17 cellular contexts compared by ENCODE assay signal in genomic region chr4:95638920-95639501, GRCh38.
DNase-seq lines count a peak whose midpoint lies in the region; ATAC-seq and TF ChIP-seq lines count a peak whose summit lies in the region.
"Had no signal": no experiment of that assay in that cellular context is flagged by ENCODE, and none has a peak within 500 bp of the region (broad histone marks: within the 10 kb centered on the region; RNA-seq: fewer than 3 reads in every experiment).

No MANE protein-coding gene starts in this region.

- no peak overlapping the region for H3K27ac Mint-ChIP-seq in activated CD8-positive, alpha-beta memory T cell treated with anti-CD3 and anti-CD28 coated beads, Interleukin-2, amount 10 ng/mL, durations not matched to agents 7 days and 5 days
- H3K27ac Mint-ChIP-seq: activated naive CD4-positive, alpha-beta T cell treated with anti-CD3 and anti-CD28 coated beads, Interleukin-2, amount 10 ng/mL, durations not matched to agents 7 days and 5 days; CD4-positive, alpha-beta memory T cell; memory B cell had no signal

- no peaks in the 10 kb centered on the region for H3K4me1 ChIP-seq in gastroesophageal sphincter
- H3K4me1 ChIP-seq: foreskin keratinocyte had no signal

- no peak overlapping the region for H3K4me3 Mint-ChIP-seq in activated CD8-positive, alpha-beta memory T cell treated with anti-CD3 and anti-CD28 coated beads, Interleukin-2, amount 10 ng/mL, durations not matched to agents 7 days and 5 days
- H3K4me3 Mint-ChIP-seq: activated naive CD4-positive, alpha-beta T cell treated with anti-CD3 and anti-CD28 coated beads, Interleukin-2, amount 10 ng/mL, durations not matched to agents 7 days and 5 days; CD4-positive, alpha-beta memory T cell; memory B cell had no signal

- no peak overlapping the region for H3K27ac ChIP-seq in gastroesophageal sphincter
- H3K27ac ChIP-seq: cardiac muscle cell, foreskin keratinocyte, ovary had no signal

- H3K27me3 Mint-ChIP-seq in activated CD8-positive, alpha-beta memory T cell treated with anti-CD3 and anti-CD28 coated beads, Interleukin-2, amount 10 ng/mL, durations not matched to agents 7 days and 5 days, result no peaks in the 10 kb centered on the region
- H3K27me3 Mint-ChIP-seq: activated naive CD4-positive, alpha-beta T cell treated with anti-CD3 and anti-CD28 coated beads, Interleukin-2, amount 10 ng/mL, durations not matched to agents 7 days and 5 days; CD4-positive, alpha-beta memory T cell; memory B cell had no signal

- CTCF ChIA-PET in activated CD8-positive, alpha-beta memory T cell treated with anti-CD3 and anti-CD28 coated beads, Interleukin-2, amount 10 ng/mL, durations not matched to agents 7 days and 5 days (lab: Charles Lee), result no interaction called here

- H3K9me3 Mint-ChIP-seq in activated CD8-positive, alpha-beta memory T cell treated with anti-CD3 and anti-CD28 coated beads, Interleukin-2, amount 10 ng/mL, durations not matched to agents 7 days and 5 days (ENCODE audit: low read depth), result peaks cover 2% of the 10 kb centered on the region
- H3K9me3 Mint-ChIP-seq: activated naive CD4-positive, alpha-beta T cell treated with anti-CD3 and anti-CD28 coated beads, Interleukin-2, amount 10 ng/mL, durations not matched to agents 7 days and 5 days had no signal

- peak; percentile 23 for ATAC-seq in activated CD8-positive, alpha-beta memory T cell treated with anti-CD3 and anti-CD28 coated beads, Interleukin-2, amount 10 ng/mL, durations not matched to agents 7 days and 5 days
- ATAC-seq in gastroesophageal sphincter (peak; percentile 77), HG03378 (IDR thresholded peaks at IDR 0.05; ENCODE audit: unreplicated experiment) (no peak), HG03432 (IDR thresholded peaks at IDR 0.05; ENCODE audit: unreplicated experiment) (no peak)
- ATAC-seq: foreskin keratinocyte, PC-3 had no signal

- H3K36me3 Mint-ChIP-seq in activated CD8-positive, alpha-beta memory T cell treated with anti-CD3 and anti-CD28 coated beads, Interleukin-2, amount 10 ng/mL, durations not matched to agents 7 days and 5 days, result no peaks in the 10 kb centered on the region
- H3K36me3 Mint-ChIP-seq: activated naive CD4-positive, alpha-beta T cell treated with anti-CD3 and anti-CD28 coated beads, Interleukin-2, amount 10 ng/mL, durations not matched to agents 7 days and 5 days; CD4-positive, alpha-beta memory T cell; memory B cell had no signal

- TF ChIP-seq CTCF in gastroesophageal sphincter (IDR thresholded peaks at IDR 0.05), result no peak

- no peak overlapping the region for H3K4me3 ChIP-seq in gastroesophageal sphincter
- H3K4me3 ChIP-seq: cardiac muscle cell, ovary had no signal

- DNase-seq in activated CD8-positive, alpha-beta memory T cell treated with anti-CD3 and anti-CD28 coated beads, Interleukin-2, amount 10 ng/mL, durations not matched to agents 7 days and 5 days, result no peak
- no peak for DNase-seq in activated CD8-positive, alpha-beta memory T cell treated with anti-CD3 and anti-CD28 coated beads, Interleukin-2, amount 50 U/mL, for 4 hours
- DNase-seq in SK-N-DZ (ENCODE audit: low spot score), result peak; percentile 78
- DNase-seq in retina, result peak; percentile 25
- DNase-seq in NCI-H2171 treated with DMSO at 0.1 percent for 48 hours (lab: John Stamatoyannopoulos, UW), result no peak
- DNase-seq: activated naive CD4-positive, alpha-beta T cell treated with anti-CD3 and anti-CD28 coated beads, Interleukin-2, amount 10 ng/mL, durations not matched to agents 7 days and 5 days; CD4-positive, alpha-beta memory T cell; NCI-H1105; ovary; PC-3; stimulated activated CD4-positive, alpha-beta T cell treated with anti-CD3 and anti-CD28 coated beads, Interleukin-12 subunit alpha, Interleukin-12 subunit beta, amount 100 ng/mL, for 4 hours had no signal

- TF ChIP-seq EP300 in gastroesophageal sphincter (IDR thresholded peaks at IDR 0.05), result no peak

- no peaks in the 10 kb centered on the region for H3K36me3 ChIP-seq in gastroesophageal sphincter
- H3K36me3 ChIP-seq: cardiac muscle cell, ovary had no signal

- H3K27me3 ChIP-seq in gastroesophageal sphincter, result no peaks in the 10 kb centered on the region
- H3K27me3 ChIP-seq: cardiac muscle cell, ovary had no signal

- WGBS in gastroesophageal sphincter (ENCODE audit: low coverage in 1 of 2), 2 donors, result 52 to 70% methylated on average over 4 to 5 of the region's 5 CpGs

- H3K9me3 ChIP-seq in gastroesophageal sphincter, result no peaks in the 10 kb centered on the region
- H3K9me3 ChIP-seq: ovary had no signal

- peaks cover 7% of the 10 kb centered on the region for H3K4me1 Mint-ChIP-seq in activated CD8-positive, alpha-beta memory T cell treated with anti-CD3 and anti-CD28 coated beads, Interleukin-2, amount 10 ng/mL, durations not matched to agents 7 days and 5 days
- H3K4me1 Mint-ChIP-seq: CD4-positive, alpha-beta memory T cell; memory B cell had no signal

- TF ChIP-seq POLR2A in gastroesophageal sphincter (IDR thresholded peaks at IDR 0.05), result no peak

Comparison
In these comparisons a context has a peak if more than half of its experiments do, and no peak if none do; other contexts are left out.
1. ATAC-seq: peak in activated CD8-positive, alpha-beta memory T cell treated with anti-CD3 and anti-CD28 coated beads, Interleukin-2, amount 10 ng/mL, durations not matched to agents 7 days and 5 days (single experiment) and gastroesophageal sphincter (single experiment); none in HG03378 (single experiment) and HG03432 (single experiment).
2. DNase-seq: peak in SK-N-DZ (single experiment) and retina (single experiment); none in activated CD8-positive, alpha-beta memory T cell treated with anti-CD3 and anti-CD28 coated beads, Interleukin-2, amount 10 ng/mL, durations not matched to agents 7 days and 5 days (single experiment), activated CD8-positive, alpha-beta memory T cell treated with anti-CD3 and anti-CD28 coated beads, Interleukin-2, amount 50 U/mL, for 4 hours (single experiment) and NCI-H2171 treated with DMSO at 0.1 percent for 48 hours (single experiment).